In the genomic region with DNA sequence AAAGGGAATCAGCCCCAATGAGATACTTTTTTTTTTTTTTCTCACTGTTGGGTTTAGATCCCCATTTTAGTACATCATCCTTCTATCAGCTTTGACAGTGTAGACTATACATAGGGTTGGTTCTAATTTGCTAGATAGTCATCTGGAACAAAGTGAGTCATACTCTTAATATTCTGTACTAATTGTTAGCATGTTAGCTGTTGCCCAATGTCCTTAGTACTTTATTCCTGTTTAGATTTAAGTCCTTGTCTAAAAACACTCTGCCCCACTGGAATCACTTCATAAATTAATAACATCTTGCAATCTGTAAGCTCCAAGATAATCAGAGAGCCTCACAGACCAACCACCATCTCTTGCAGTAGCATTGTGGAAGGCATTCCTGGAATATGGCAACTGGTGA, we compare ENCODE assay signal across 20 cellular contexts.
"Had no signal": no experiment of that assay in that cellular context is flagged by ENCODE, and none has a peak within 500 bp of the region (broad histone marks: within the 10 kb centered on the region; RNA-seq: fewer than 3 reads in every experiment).

No MANE protein-coding gene starts in this region.

- H3K4me3 ChIP-seq: dorsolateral prefrontal cortex, gastrocnemius medialis, lung, mucosa of descending colon, right atrium auricular region, smooth muscle cell, suprapubic skin, transverse colon, upper lobe of right lung, uterus had no signal

- DNase-seq: dorsolateral prefrontal cortex; effector CD4-positive, alpha-beta T cell; foreskin fibroblast; gastrocnemius medialis; head of caudate nucleus; mucosa of descending colon; naive B cell; stimulated activated CD4-positive, alpha-beta T cell treated with anti-CD3 and anti-CD28 coated beads, Interleukin-12 subunit alpha, Interleukin-12 subunit beta, amount 100 ng/mL, for 4 hours; stimulated activated CD4-positive, alpha-beta T cell treated with anti-CD3 and anti-CD28 coated beads, Interleukin-1b, Interleukin-23, amount 100 ng/mL, for 48 hours; stimulated activated CD4-positive, alpha-beta T cell treated with anti-CD3 and anti-CD28 coated beads, Interleukin-4, amount 100 ng/mL, for 1 hour; stimulated activated CD8-positive, alpha-beta memory T cell treated with anti-CD3 and anti-CD28 coated beads, Interleukin-4, amount 100 ng/mL, for 48 hours; stimulated activated naive CD4-positive, alpha-beta T cell; stimulated activated naive CD8-positive, alpha-beta T cell treated with anti-CD3 and anti-CD28 coated beads, Interleukin-15, amount 100 ng/mL, for 72 hours; transverse colon; upper lobe of right lung; uterus had no signal
